ENCODE assay signal across 20 cellular contexts in the genomic region with DNA sequence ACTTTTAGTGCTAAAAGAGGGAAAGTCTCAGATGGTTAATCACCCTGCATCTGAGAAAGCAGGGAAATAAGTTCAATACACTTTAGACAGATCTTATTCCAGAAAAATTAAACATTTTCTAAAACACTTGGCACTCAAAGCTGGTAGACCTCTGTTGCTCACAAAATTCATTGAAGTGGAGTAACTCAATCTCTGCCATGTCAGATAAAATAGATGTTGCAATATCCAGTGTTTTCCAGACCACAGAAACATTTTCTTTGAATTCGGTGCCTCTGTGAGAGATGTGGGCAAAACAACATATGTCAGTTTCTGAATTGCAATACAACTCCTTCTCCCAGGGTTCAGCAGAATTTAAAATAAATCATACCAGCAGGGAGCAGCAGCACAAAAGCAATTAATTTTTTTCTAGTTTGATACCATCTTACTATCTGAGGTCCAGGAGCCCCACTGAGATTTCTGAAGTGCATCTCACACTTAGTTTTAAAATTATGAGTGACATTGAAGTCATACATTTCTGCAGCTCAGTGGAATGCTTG. TPM values are rescaled to one million over a fixed set of nuclear protein-coding genes. Genes with fewer than 3 reads are reported as not detected.
DNase-seq lines count a peak whose midpoint lies in the region; ATAC-seq and TF ChIP-seq lines count a peak whose summit lies in the region.
"Had no signal": no experiment of that assay in that cellular context is flagged by ENCODE, and none has a peak within 500 bp of the region (broad histone marks: within the 10 kb centered on the region; RNA-seq: fewer than 3 reads in every experiment).

No MANE protein-coding gene starts in this region.

- peaks cover 45% of the 10 kb centered on the region for H3K4me1 Mint-ChIP-seq in nephron
- H3K4me1 Mint-ChIP-seq: naive thymus-derived CD8-positive, alpha-beta T cell; T-cell; WTC11 had no signal

- no peak overlapping the region for H3K9ac ChIP-seq in adipocyte (ENCODE audit: low read length)

- peak overlapping the region in 2 of 3 experiments; percentile 66 to 67 for H3K27ac Mint-ChIP-seq in nephron
- H3K27ac Mint-ChIP-seq: naive thymus-derived CD8-positive, alpha-beta T cell; progenitor cell of endocrine pancreas; T-cell; WTC11 had no signal

- peaks cover 6% of the 10 kb centered on the region for H3K27me3 Mint-ChIP-seq in nephron (ENCODE audit: low read depth)

- intact Hi-C loops in Right ventricle myocardium inferior (cut with DNase I), result no loop called here

- H3K36me3 Mint-ChIP-seq in nephron (ENCODE audit: low read depth), result no peaks in the 10 kb centered on the region

- TF ChIP-seq CTCF in LNCAP (IDR thresholded peaks at IDR 0.05), result peak; percentile 30; the same call in 1 of the 2 replicates
- TF ChIP-seq CTCF in nephron (IDR thresholded peaks at IDR 0.05; ENCODE audit: unreplicated experiment in 3 of 3), result no peak

- no peak overlapping the region for H3K4me3 ChIP-seq in adipocyte (ENCODE audit: low read length)
- H3K4me3 ChIP-seq: ascending aorta, lower lobe of right lung had no signal

- no peaks in the 10 kb centered on the region for H3K9me3 ChIP-seq in adipocyte (ENCODE audit: control insufficient read depth, low read length)
- H3K9me3 ChIP-seq: ascending aorta, lower lobe of right lung had no signal

- ATAC-seq in GM21360 (IDR thresholded peaks at IDR 0.05; ENCODE audit: unreplicated experiment) (no peak), Right ventricle myocardium inferior (no peak)
- ATAC-seq: lower lobe of right lung; naive thymus-derived CD8-positive, alpha-beta T cell; stimulated activated naive CD8-positive, alpha-beta T cell treated with anti-CD3 and anti-CD28 coated beads, Interleukin-15, Interleukin-2, amounts not matched to agents 100 U/mL and 50 U/mL, for 24 hours; T-cell; WTC11 had no signal

- no peaks in the 10 kb centered on the region for H3K4me1 ChIP-seq in adipocyte (ENCODE audit: control insufficient read depth, insufficient read depth, low read length)
- H3K4me1 ChIP-seq: ascending aorta, lower lobe of right lung had no signal

- peak overlapping the region in 1 of 3 experiments; percentile 34 for H3K4me3 Mint-ChIP-seq in nephron
- H3K4me3 Mint-ChIP-seq: naive thymus-derived CD8-positive, alpha-beta T cell; T-cell; WTC11 had no signal

- peak; percentile 42 for DNase-seq in NCI-H2171 treated with DMSO at 0.1 percent for 48 hours (lab: John Stamatoyannopoulos, UW)
- DNase-seq in NCI-H2171 (lab: John Stamatoyannopoulos, UW), result no peak
- peak; percentile 4 for DNase-seq in adipocyte (ENCODE audit: low read depth)
- DNase-seq in NCI-H524 treated with DMSO at 0.1 percent for 48 hours (lab: John Stamatoyannopoulos, UW), result no peak
- no peak for DNase-seq in Right ventricle myocardium inferior (ENCODE audit: missing footprints)
- DNase-seq: activated effector memory CD4-positive, alpha-beta T cell treated with anti-CD3 and anti-CD28 coated beads, Interleukin-2, amount 50 U/mL, for 16 hours; GDM1; GOT3; lower lobe of right lung; NCI-H2081 treated with DMSO at 0.1 percent for 48 hours; NCI-H748 treated with DMSO at 0.1 percent for 48 hours; stimulated activated naive CD8-positive, alpha-beta T cell treated with anti-CD3 and anti-CD28 coated beads, Interleukin-15, Interleukin-2, amounts not matched to agents 100 U/mL and 50 U/mL, for 24 hours; T-cell had no signal

- peaks cover 18% of the 10 kb centered on the region for H3K27me3 ChIP-seq in adipocyte (replicated peaks; ENCODE audit: control insufficient read depth, insufficient read depth, low read length)
- H3K27me3 ChIP-seq: ascending aorta had no signal

- no peaks in the 10 kb centered on the region for H3K36me3 ChIP-seq in adipocyte (ENCODE audit: control insufficient read depth, insufficient read depth, low read length, severe bottlenecking)
- H3K36me3 ChIP-seq: ascending aorta, lower lobe of right lung had no signal

- peaks cover 11% of the 10 kb centered on the region for H3K9me3 Mint-ChIP-seq in nephron

RNA-seq across cellular contexts. Expression of a gene that starts 11.3 kb away (rescaled TPM):
- total RNA-seq in Right ventricle myocardium inferior, result not detected
- total RNA-seq: ascending aorta; naive thymus-derived CD8-positive, alpha-beta T cell had no signal

Comparison
In these comparisons a context has a peak if more than half of its experiments do, and no peak if none do; other contexts are left out.
1. DNase-seq: peak in NCI-H2171 treated with DMSO at 0.1 percent for 48 hours (single experiment) and adipocyte (single experiment); none in NCI-H2171 (single experiment), NCI-H524 treated with DMSO at 0.1 percent for 48 hours (single experiment) and Right ventricle myocardium inferior (single experiment).